In genomic region chr2:222935688-222936298, GRCh38 we compare ENCODE assay signal across 25 cellular contexts.
"Had no signal": no experiment of that assay in that cellular context is flagged by ENCODE, and none has a peak within 500 bp of the region (broad histone marks: within the 10 kb centered on the region; RNA-seq: fewer than 3 reads in every experiment).

No MANE protein-coding gene starts in this region.

- H3K4me1 Mint-ChIP-seq: naive thymus-derived CD4-positive, alpha-beta T cell; nephron; neural progenitor cell; stimulated activated effector memory CD8-positive, alpha-beta T cell treated with anti-CD3 and anti-CD28 coated beads, Interleukin-12 subunit alpha, Interleukin-12 subunit beta, amount 100 ng/mL, for 72 hours had no signal

- FAIRE-seq: colon, frontal cortex, kidney had no signal

- DNase-seq: dorsolateral prefrontal cortex; effector CD4-positive, alpha-beta T cell; hypothalamus; immature natural killer cell; kidney; mesenchymal stem cell; midbrain; naive thymus-derived CD4-positive, alpha-beta T cell; sigmoid colon; stimulated activated CD4-positive, alpha-beta T cell treated with anti-CD3 and anti-CD28 coated beads, Interleukin-2, amount 100 ng/mL, for 24 hours; stimulated activated CD4-positive, alpha-beta T cell treated with anti-CD3 and anti-CD28 coated beads, Interleukin-4, amount 100 ng/mL, for 24 hours; stimulated activated naive CD8-positive, alpha-beta T cell treated with anti-CD3 and anti-CD28 coated beads, Interleukin-15, Interleukin-2, amounts not matched to agents 100 U/mL and 50 U/mL, for 24 hours; substantia nigra; testis; tibial artery had no signal

- H2AFZ ChIP-seq: neural progenitor cell had no signal

- H3K27me3 Mint-ChIP-seq: naive thymus-derived CD4-positive, alpha-beta T cell; type B pancreatic cell had no signal

- ATAC-seq: left lobe of liver; naive thymus-derived CD4-positive, alpha-beta T cell; stimulated activated effector memory CD8-positive, alpha-beta T cell treated with anti-CD3 and anti-CD28 coated beads, Interleukin-12 subunit alpha, Interleukin-12 subunit beta, amount 100 ng/mL, for 72 hours; stimulated activated naive CD8-positive, alpha-beta T cell treated with anti-CD3 and anti-CD28 coated beads, Interleukin-15, Interleukin-2, amounts not matched to agents 100 U/mL and 50 U/mL, for 24 hours had no signal

- H3K27ac Mint-ChIP-seq: immature natural killer cell; naive thymus-derived CD4-positive, alpha-beta T cell; nephron; neural progenitor cell; stimulated activated effector memory CD8-positive, alpha-beta T cell treated with anti-CD3 and anti-CD28 coated beads, Interleukin-12 subunit alpha, Interleukin-12 subunit beta, amount 100 ng/mL, for 72 hours; type B pancreatic cell had no signal

- H3K9me3 ChIP-seq: prostate gland, testis had no signal

- H3K4me2 ChIP-seq: neural progenitor cell had no signal

- H3K4me1 ChIP-seq: neural progenitor cell, prostate gland, right atrium auricular region, sigmoid colon, testis, tibial artery had no signal

- H3K9ac ChIP-seq: neural progenitor cell had no signal

- H3K27me3 ChIP-seq: dorsolateral prefrontal cortex, neural progenitor cell, right atrium auricular region, sigmoid colon, testis, tibial artery had no signal

- H3K4me3 ChIP-seq: dorsolateral prefrontal cortex, lung, neural progenitor cell, prostate gland, right atrium auricular region, sigmoid colon, testis, tibial artery had no signal

- H3K27ac ChIP-seq: neural progenitor cell, prostate gland, right atrium auricular region, sigmoid colon, testis, tibial artery had no signal

- H3K4me3 Mint-ChIP-seq: immature natural killer cell; naive thymus-derived CD4-positive, alpha-beta T cell; nephron; neural progenitor cell; stimulated activated effector memory CD8-positive, alpha-beta T cell treated with anti-CD3 and anti-CD28 coated beads, Interleukin-12 subunit alpha, Interleukin-12 subunit beta, amount 100 ng/mL, for 72 hours; type B pancreatic cell had no signal
